Comparison of ENCODE assay signal across 30 cellular contexts in the genomic region with DNA sequence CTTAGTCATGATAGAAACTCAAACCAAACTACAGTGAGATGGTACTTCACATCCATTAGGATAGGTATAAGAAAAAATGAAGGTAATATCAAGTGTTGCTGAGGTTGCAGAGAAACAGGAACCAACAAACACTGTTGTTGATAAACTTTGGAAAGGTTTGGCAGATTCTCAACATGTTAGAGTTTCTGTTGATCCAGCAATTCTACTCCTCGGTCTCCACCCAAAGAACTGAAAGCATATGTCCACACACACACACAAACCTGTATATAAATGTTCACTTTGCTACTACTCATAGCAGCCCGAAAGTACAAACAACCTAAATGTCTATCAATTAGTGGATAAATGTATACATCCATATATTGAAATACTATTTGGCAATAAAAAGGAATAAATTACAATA.
"Had no signal": no experiment of that assay in that cellular context is flagged by ENCODE, and none has a peak within 500 bp of the region (broad histone marks: within the 10 kb centered on the region; RNA-seq: fewer than 3 reads in every experiment).

No MANE protein-coding gene starts in this region.

- ATAC-seq: activated CD4-positive, alpha-beta T cell treated with anti-CD3 and anti-CD28 coated beads for 36 hours; activated CD8-positive, alpha-beta memory T cell treated with anti-CD3 and anti-CD28 coated beads, Interleukin-2, amount 10 ng/mL, durations not matched to agents 7 days and 5 days; activated CD8-positive, alpha-beta T cell treated with anti-CD3 and anti-CD28 coated beads, Interleukin-2, amount 10 ng/mL, durations not matched to agents 7 days and 5 days; activated naive CD8-positive, alpha-beta T cell treated with anti-CD3 and anti-CD28 coated beads, Interleukin-2, amount 50 U/mL, for 24 hours; activated T-cell treated with anti-CD3 and anti-CD28 coated beads, Interleukin-2, amount 50 U/mL, for 72 hours; activated T-helper 17 cell treated with anti-CD3 and anti-CD28 coated beads, Interleukin-2, amount 50 U/mL, for 72 hours; body of pancreas had no signal

- DNase-seq: activated CD4-positive, alpha-beta memory T cell treated with anti-CD3 and anti-CD28 coated beads for 36 hours; activated CD4-positive, alpha-beta T cell treated with anti-CD3 and anti-CD28 coated beads for 36 hours; activated CD4-positive, alpha-beta T cell treated with anti-CD3 and anti-CD28 coated beads, Interleukin-2, amount 10 ng/mL, durations not matched to agents 24 days and 14 days; activated CD4-positive, CD25-positive, alpha-beta regulatory T cell; activated CD4-positive, CD25-positive, alpha-beta regulatory T cell treated with anti-CD3 and anti-CD28 coated beads, Interleukin-2, amount 50 U/mL, for 72 hours; activated CD8-positive, alpha-beta memory T cell treated with anti-CD3 and anti-CD28 coated beads, Interleukin-2, amount 10 ng/mL, durations not matched to agents 7 days and 5 days; activated CD8-positive, alpha-beta memory T cell treated with anti-CD3 and anti-CD28 coated beads, Interleukin-2, amount 50 U/mL, for 4 hours; activated CD8-positive, alpha-beta T cell treated with anti-CD3 and anti-CD28 coated beads, Interleukin-2, amount 10 ng/mL, durations not matched to agents 7 days and 5 days; activated effector memory CD4-positive, alpha-beta T cell treated with anti-CD3 and anti-CD28 coated beads, Interleukin-2, amount 50 U/mL, for 16 hours; activated naive CD4-positive, alpha-beta T cell treated with anti-CD3 and anti-CD28 coated beads for 36 hours; activated naive CD8-positive, alpha-beta T cell treated with anti-CD3 and anti-CD28 coated beads for 36 hours; activated naive CD8-positive, alpha-beta T cell treated with anti-CD3 and anti-CD28 coated beads, Interleukin-2, amount 50 U/mL, for 24 hours; activated T-cell treated with anti-CD3 and anti-CD28 coated beads, Interleukin-2, amount 50 U/mL, for 24 hours; activated T-cell treated with anti-CD3 and anti-CD28 coated beads, Interleukin-2, amount 50 U/mL, for 72 hours; adrenal gland; amygdala; aorta; body of pancreas; caudate nucleus; cortex of kidney; effector CD8-positive, alpha-beta T cell; esophagus squamous epithelium; foreskin fibroblast; head of caudate nucleus had no signal

- H3K4me3 Mint-ChIP-seq: activated CD4-positive, alpha-beta memory T cell treated with anti-CD3 and anti-CD28 coated beads for 36 hours; activated CD4-positive, alpha-beta T cell treated with anti-CD3 and anti-CD28 coated beads for 36 hours; activated CD4-positive, alpha-beta T cell treated with anti-CD3 and anti-CD28 coated beads, Interleukin-2, amount 10 ng/mL, durations not matched to agents 24 days and 14 days; activated CD8-positive, alpha-beta memory T cell treated with anti-CD3 and anti-CD28 coated beads, Interleukin-2, amount 10 ng/mL, durations not matched to agents 7 days and 5 days; activated CD8-positive, alpha-beta T cell treated with anti-CD3 and anti-CD28 coated beads, Interleukin-2, amount 10 ng/mL, durations not matched to agents 7 days and 5 days; activated naive CD4-positive, alpha-beta T cell treated with anti-CD3 and anti-CD28 coated beads for 36 hours; activated naive CD4-positive, alpha-beta T cell treated with anti-CD3 and anti-CD28 coated beads, Interleukin-2, amount 50 U/mL, for 24 hours; activated naive CD8-positive, alpha-beta T cell treated with anti-CD3 and anti-CD28 coated beads for 36 hours; activated naive CD8-positive, alpha-beta T cell treated with anti-CD3 and anti-CD28 coated beads, Interleukin-2, amount 50 U/mL, for 24 hours; activated T-cell treated with anti-CD3 and anti-CD28 coated beads, Interleukin-2, amount 50 U/mL, for 24 hours; activated T-cell treated with anti-CD3 and anti-CD28 coated beads, Interleukin-2, amount 50 U/mL, for 72 hours; activated T-helper 17 cell treated with anti-CD3 and anti-CD28 coated beads, Interleukin-2, amount 50 U/mL, for 72 hours had no signal

- FAIRE-seq: colon, endometrium, endothelial cell of umbilical vein, frontal cortex had no signal

- H3K27me3 Mint-ChIP-seq: activated CD4-positive, alpha-beta memory T cell treated with anti-CD3 and anti-CD28 coated beads for 36 hours; activated CD4-positive, alpha-beta T cell treated with anti-CD3 and anti-CD28 coated beads for 36 hours; activated CD4-positive, alpha-beta T cell treated with anti-CD3 and anti-CD28 coated beads, Interleukin-2, amount 10 ng/mL, durations not matched to agents 24 days and 14 days; activated CD8-positive, alpha-beta memory T cell treated with anti-CD3 and anti-CD28 coated beads, Interleukin-2, amount 10 ng/mL, durations not matched to agents 7 days and 5 days; activated naive CD4-positive, alpha-beta T cell treated with anti-CD3 and anti-CD28 coated beads, Interleukin-2, amount 50 U/mL, for 24 hours; activated naive CD8-positive, alpha-beta T cell treated with anti-CD3 and anti-CD28 coated beads for 36 hours; activated naive CD8-positive, alpha-beta T cell treated with anti-CD3 and anti-CD28 coated beads, Interleukin-2, amount 50 U/mL, for 24 hours; activated T-cell treated with anti-CD3 and anti-CD28 coated beads, Interleukin-2, amount 50 U/mL, for 24 hours; activated T-helper 17 cell treated with anti-CD3 and anti-CD28 coated beads, Interleukin-2, amount 50 U/mL, for 72 hours had no signal

- H3K27ac Mint-ChIP-seq: activated CD4-positive, alpha-beta memory T cell treated with anti-CD3 and anti-CD28 coated beads for 36 hours; activated CD4-positive, alpha-beta T cell treated with anti-CD3 and anti-CD28 coated beads for 36 hours; activated CD8-positive, alpha-beta memory T cell treated with anti-CD3 and anti-CD28 coated beads, Interleukin-2, amount 10 ng/mL, durations not matched to agents 7 days and 5 days; activated CD8-positive, alpha-beta T cell treated with anti-CD3 and anti-CD28 coated beads, Interleukin-2, amount 10 ng/mL, durations not matched to agents 7 days and 5 days; activated naive CD4-positive, alpha-beta T cell treated with anti-CD3 and anti-CD28 coated beads for 36 hours; activated naive CD4-positive, alpha-beta T cell treated with anti-CD3 and anti-CD28 coated beads, Interleukin-2, amount 50 U/mL, for 24 hours; activated naive CD8-positive, alpha-beta T cell treated with anti-CD3 and anti-CD28 coated beads for 36 hours; activated naive CD8-positive, alpha-beta T cell treated with anti-CD3 and anti-CD28 coated beads, Interleukin-2, amount 50 U/mL, for 24 hours; activated T-cell treated with anti-CD3 and anti-CD28 coated beads, Interleukin-2, amount 50 U/mL, for 24 hours; activated T-cell treated with anti-CD3 and anti-CD28 coated beads, Interleukin-2, amount 50 U/mL, for 72 hours; activated T-helper 17 cell treated with anti-CD3 and anti-CD28 coated beads, Interleukin-2, amount 50 U/mL, for 72 hours had no signal

- H3K36me3 Mint-ChIP-seq: activated CD4-positive, alpha-beta memory T cell treated with anti-CD3 and anti-CD28 coated beads for 36 hours had no signal
